Comparison of ENCODE assay signal across 10 cellular contexts in the genomic region with DNA sequence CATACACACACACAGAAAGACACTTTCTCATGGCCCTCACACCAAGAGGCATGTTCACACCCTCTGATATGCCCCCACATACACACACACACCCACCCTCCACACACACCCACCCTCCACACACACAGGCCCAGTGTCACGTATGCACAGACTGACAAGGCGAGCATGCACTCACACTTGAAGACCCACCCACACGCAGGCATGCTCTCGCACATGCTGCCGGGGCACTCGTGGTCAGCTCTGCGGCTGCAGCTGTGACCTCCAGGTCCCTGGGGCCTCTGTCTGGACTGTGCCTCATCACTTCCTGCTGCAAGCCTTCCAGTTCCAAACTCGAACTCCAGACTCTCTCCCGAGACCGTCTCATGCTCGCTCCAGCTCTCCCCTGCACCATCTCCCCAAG. TPM values are rescaled to one million over a fixed set of nuclear protein-coding genes. Genes with fewer than 3 reads are reported as not detected.
A peak's percentile ranks its signal among the peaks of the same experiment; 100 is the strongest.
DNase-seq lines count a peak whose midpoint lies in the region; ATAC-seq, FAIRE-seq and TF ChIP-seq lines count a peak whose summit lies in the region.
"Had no signal": no experiment of that assay in that cellular context is flagged by ENCODE, and none has a peak within 500 bp of the region (broad histone marks: within the 10 kb centered on the region; RNA-seq: fewer than 3 reads in every experiment).

No MANE protein-coding gene starts in this region.

- H3K36me3 ChIP-seq in colonic mucosa: no peaks in the 10 kb centered on the region
- no peaks in the 10 kb centered on the region for H3K36me3 ChIP-seq in mucosa of descending colon (ENCODE audit: low read depth)

- no peak for FAIRE-seq in GM19239 (lab: Jason Lieb, UNC)

- DNase-seq in AG04450 (ENCODE audit: low read depth, low spot score): peak; percentile 39
- DNase-seq in colonic mucosa: no peak
- DNase-seq in mucosa of descending colon: peak in 2 of 3 donors; percentile 54 to 75
- no peak for DNase-seq in stimulated activated CD4-positive, alpha-beta T cell treated with anti-CD3 and anti-CD28 coated beads, Interleukin-4, amount 100 ng/mL, for 4 hours
- no peak for DNase-seq in GM19239 (ENCODE audit: insufficient read length, low spot score)
- DNase-seq in T-helper 9 cell: no peak
- DNase-seq: DMS153; stimulated activated CD4-positive, alpha-beta T cell treated with anti-CD3 and anti-CD28 coated beads, Interleukin-2, amount 100 ng/mL, for 24 hours had no signal

- H3K9ac ChIP-seq in colonic mucosa (ENCODE audit: low read depth in 2 of 2, low read length in 2 of 2): peak overlapping the region in 1 of 2 donors; percentile 17

- no peak for TF ChIP-seq CTCF in AG04450 (IDR thresholded peaks at IDR 0.05; ENCODE audit: low read depth, low read length)
- TF ChIP-seq CTCF in colonic mucosa (IDR thresholded peaks at IDR 0.05): no peak
- no peak for TF ChIP-seq CTCF in mucosa of descending colon (IDR thresholded peaks at IDR 0.05)

- intact Hi-C loops in colonic mucosa (cut with DNase I): loop anchor here (5.0 kb wide), 1 partner anchor 36 kb away; a partner anchor contains a TSS
- intact Hi-C loops in mucosa of descending colon (cut with DNase I, micrococcal nuclease): no loop called here

- ATAC-seq in HG02610 (IDR thresholded peaks at IDR 0.05; ENCODE audit: unreplicated experiment): peak; percentile 38
- ATAC-seq in mucosa of descending colon: peak; percentile 27
- no peak for ATAC-seq in HG02588 (IDR thresholded peaks at IDR 0.05; ENCODE audit: unreplicated experiment)

- H3K9me3 ChIP-seq in AG04450 (ENCODE audit: control insufficient read depth, insufficient read depth, low read length) (no peaks in the 10 kb centered on the region; the same call in 1 of the 2 replicates), colonic mucosa (no peaks in the 10 kb centered on the region), mucosa of descending colon (no peaks in the 10 kb centered on the region)

- H3K4me1 ChIP-seq in colonic mucosa (peaks cover 3% of the 10 kb centered on the region), mucosa of descending colon (ENCODE audit: low read depth) (peaks cover 15% of the 10 kb centered on the region)

- POLR2A ChIA-PET in AG04450 (lab: Yijun Ruan, JAX): interaction anchor here (0.7 to 1.3 kb wide), 3 partner anchors 11 to 172 kb away, joined by 4 to 9 read pairs (median 6); a partner anchor contains a TSS

- peak overlapping the region; percentile 18 for H3K4me3 ChIP-seq in AG04450 (ENCODE audit: low read depth, low read length)
- no peak overlapping the region for H3K4me3 ChIP-seq in colonic mucosa
- no peak overlapping the region for H3K4me3 ChIP-seq in mucosa of descending colon

- CTCF ChIA-PET in AG04450 (lab: Charles Lee): no interaction called here

- H3K27ac ChIP-seq in AG04450 (ENCODE audit: low read depth, low read length) (peak overlapping the region; percentile 21), colonic mucosa (peak overlapping the region; percentile 64)

- H3K27me3 ChIP-seq in AG04450 (ENCODE audit: control insufficient read depth, insufficient read depth, low read length) (peaks cover 2% of the 10 kb centered on the region), colonic mucosa (no peaks in the 10 kb centered on the region)

RNA-seq across cellular contexts. Expression of a gene that starts 9.6 kb away (rescaled TPM):
- 8.7 and 11.2 TPM in 2 replicates for polyA plus RNA-seq in AG04450 (2011; rRNA removed)
- polyA minus RNA-seq in AG04450 (2011; rRNA and poly(A)+ RNA removed): 24.9 and 30.7 TPM in 2 replicates
- total RNA-seq in colonic mucosa: 1 to 10 TPM; 4.7 to 8.3 TPM
- 10 to 100 TPM in 1 of 3 donors, 1 to 10 TPM in 2; 3.5 to 38.8 (median 6.0) TPM for total RNA-seq in mucosa of descending colon

RNA-seq across cellular contexts. Expression of a gene that starts 26.8 kb away (rescaled TPM):
- polyA plus RNA-seq in AG04450 (2011; rRNA removed): 128 and 152 TPM in 2 replicates
- polyA minus RNA-seq in AG04450 (2011; rRNA and poly(A)+ RNA removed): 83.1 and 118 TPM in 2 replicates
- total RNA-seq in colonic mucosa (100 to 1,000 TPM in 1 of 2 donors, 10 to 100 TPM in 1; 83.4 to 123 TPM), mucosa of descending colon (100 to 1,000 TPM in 1 of 3 donors, 10 to 100 TPM in 2; 86.4 to 116 (median 93.8) TPM)

RNA-seq across cellular contexts. Expression of a gene that starts 34.0 kb away (rescaled TPM):
- 170 and 215 TPM in 2 replicates for polyA plus RNA-seq in AG04450 (2011; rRNA removed)
- 111 and 155 TPM in 2 replicates for polyA minus RNA-seq in AG04450 (2011; rRNA and poly(A)+ RNA removed)
- 100 to 1,000 TPM; 123 to 142 TPM for total RNA-seq in colonic mucosa
- 100 to 1,000 TPM in 2 of 3 donors, 10 to 100 TPM in 1; 84.0 to 135 (median 115) TPM for total RNA-seq in mucosa of descending colon

RNA-seq across cellular contexts. Expression of a gene that starts 37.1 kb away (rescaled TPM):
- polyA plus RNA-seq in AG04450 (2011; rRNA removed): 63.3 and 69.1 TPM in 2 replicates
- 36.0 and 40.3 TPM in 2 replicates for polyA minus RNA-seq in AG04450 (2011; rRNA and poly(A)+ RNA removed)
- total RNA-seq in colonic mucosa: 10 to 100 TPM; 34.6 to 75.1 TPM
- 10 to 100 TPM; 21.2 to 29.7 (median 29.6) TPM for total RNA-seq in mucosa of descending colon

RNA-seq across cellular contexts. Expression of a gene that starts 42.5 kb away (rescaled TPM):
- 362 and 417 TPM in 2 replicates for polyA plus RNA-seq in AG04450 (2011; rRNA removed)
- 303 and 387 TPM in 2 replicates for polyA minus RNA-seq in AG04450 (2011; rRNA and poly(A)+ RNA removed)
- total RNA-seq in colonic mucosa (100 to 1,000 TPM; 115 to 157 TPM), mucosa of descending colon (100 to 1,000 TPM; 113 to 323 (median 115) TPM)

Comparison
In these comparisons a context has a peak if more than half of its experiments do, and no peak if none do; other contexts are left out.
1. DNase-seq: peak in AG04450 (single experiment) and mucosa of descending colon (2 of 3); none in colonic mucosa (single experiment), stimulated activated CD4-positive, alpha-beta T cell treated with anti-CD3 and anti-CD28 coated beads, Interleukin-4, amount 100 ng/mL, for 4 hours (0 of 2), GM19239 (single experiment) and T-helper 9 cell (single experiment).